8 cellular contexts compared by ENCODE assay signal in the genomic region with DNA sequence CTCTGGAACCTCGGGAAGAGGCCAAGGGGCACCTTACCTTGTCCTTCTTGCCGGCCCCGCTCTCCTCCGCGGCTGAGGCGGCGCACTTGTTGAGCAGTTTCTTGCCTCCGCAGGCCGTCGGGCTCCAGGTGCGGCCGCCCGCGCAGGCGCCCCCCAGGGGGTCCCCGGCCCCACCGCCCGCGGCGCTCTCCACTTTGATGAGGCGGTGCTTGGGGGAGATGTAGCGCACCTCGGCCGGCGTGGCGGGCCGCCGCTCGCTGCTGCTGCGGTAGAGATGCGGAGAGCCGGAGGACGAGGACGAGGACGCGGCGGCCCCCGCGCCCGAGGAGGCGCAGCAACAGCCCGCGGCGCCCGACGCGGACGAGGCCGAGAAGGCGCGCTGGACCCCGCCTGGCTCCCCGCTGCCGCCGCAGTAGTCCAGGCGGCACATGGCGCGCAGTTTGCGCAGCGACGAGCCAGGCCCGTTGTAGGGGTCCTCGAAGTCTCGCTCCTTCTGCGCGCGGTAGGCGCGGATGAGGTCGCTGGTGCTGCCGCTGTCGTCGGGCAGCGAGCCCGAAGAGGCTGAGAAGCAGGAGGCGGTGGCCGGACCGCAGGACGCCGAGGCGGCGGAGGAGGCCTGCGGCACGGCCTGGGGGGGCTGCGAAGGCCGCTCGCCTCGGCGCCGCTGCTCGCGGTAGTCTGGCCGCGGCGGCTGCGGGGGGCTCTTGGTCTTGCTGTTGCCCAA. TPM values are rescaled to one million over a fixed set of nuclear protein-coding genes. Genes with fewer than 3 reads are reported as not detected.
DNase-seq lines count a peak whose midpoint lies in the region; ATAC-seq, FAIRE-seq and TF ChIP-seq lines count a peak whose summit lies in the region.

No MANE protein-coding gene starts in this region.

- H3K79me2 ChIP-seq in Loucy (ENCODE audit: insufficient read depth, low read length) = no peaks in the 10 kb centered on the region

- H2AFZ ChIP-seq in Loucy (ENCODE audit: low read length) = no peak overlapping the region

- no peaks in the 10 kb centered on the region for H4K20me1 ChIP-seq in Loucy (ENCODE audit: insufficient read depth, low read length, poor library complexity, severe bottlenecking)

- H3K4me1 ChIP-seq in Loucy (ENCODE audit: insufficient read depth, low read length, poor library complexity, severe bottlenecking) (peaks cover 17% of the 10 kb centered on the region), liver (ENCODE audit: control insufficient read depth in 4 of 4, insufficient read depth in 4 of 4, low read length in 3 of 4) (peaks cover 11 to 44% (median 35%) of the 10 kb centered on the region in 4 donors), thoracic aorta (ENCODE audit: control insufficient read depth in 1 of 2, low read depth in 2 of 2) (peaks cover 14 to 35% of the 10 kb centered on the region in 2 donors)

- no peaks in the 10 kb centered on the region for H3K9me2 ChIP-seq in Loucy (replicated peaks; ENCODE audit: low read depth, low read length)

- TF ChIP-seq CTCF in Loucy (conservative IDR thresholded peaks at IDR 0.05; ENCODE audit: low read length) (no peak), astrocyte of the spinal cord (IDR thresholded peaks at IDR 0.05; ENCODE audit: low read depth, low read length) (no peak), liver (IDR thresholded peaks at IDR 0.05; ENCODE audit: low read depth, low read length, missing input control) (no peak), thoracic aorta (IDR thresholded peaks at IDR 0.05) (no peak)

- H3K9me3 ChIP-seq in Loucy (ENCODE audit: insufficient read depth, low read depth, low read length) (no peaks in the 10 kb centered on the region), liver (ENCODE audit: control insufficient read depth in 4 of 4, low read length in 3 of 4) (no peaks in the 10 kb centered on the region), thoracic aorta (no peaks in the 10 kb centered on the region)

- no peak for FAIRE-seq in H54 (lab: Jason Lieb, UNC)

- WGBS in liver = under 1% methylated on average over 96 of the region's 96 CpGs

- H3F3A ChIP-seq in Loucy (ENCODE audit: low read depth) = no peaks in the 10 kb centered on the region

- TF ChIP-seq POLR2A in H54 (IDR thresholded peaks at IDR 0.05; ENCODE audit: low read depth, low read length) = no peak

- H3K27me3 ChIP-seq in Loucy (ENCODE audit: insufficient read depth, low read length, poor library complexity, severe bottlenecking) = no peaks in the 10 kb centered on the region
- no peaks in the 10 kb centered on the region for H3K27me3 ChIP-seq in liver (ENCODE audit: control insufficient read depth in 4 of 4, insufficient read depth in 4 of 4, low read length in 3 of 4)
- H3K27me3 ChIP-seq in thoracic aorta (replicated peaks; ENCODE audit: insufficient read depth) = no peaks in the 10 kb centered on the region

- no peak for TF ChIP-seq RAD21 in liver (IDR thresholded peaks at IDR 0.05)

- H3K36me3 ChIP-seq in Loucy (ENCODE audit: insufficient read depth, low read length) (no peaks in the 10 kb centered on the region), liver (ENCODE audit: control insufficient read depth in 4 of 4, insufficient read depth in 3 of 4, low read depth in 1 of 4, low read length in 3 of 4) (no peaks in the 10 kb centered on the region), thoracic aorta (no peaks in the 10 kb centered on the region)

- in situ Hi-C loops in astrocyte of the spinal cord (cut with HindIII; ENCODE audit: low sequenced_read_pairs) = no loop called here
- in situ Hi-C loops in KBM-7 (cut with MboI; ENCODE audit: low pct_unique_long_range_greater_than_20kb, low sequenced_read_pairs) = loop anchor here (10.0 kb wide), 1 partner anchor 163 kb away; a partner anchor contains a TSS

- no peak for ATAC-seq in thoracic aorta (ENCODE audit: insufficient number of reproducible peaks, low FRiP score, low read depth)

- H3K4me3 ChIP-seq in Loucy (ENCODE audit: low read length, poor library complexity, severe bottlenecking) (peak overlapping the region; percentile 82), astrocyte of the spinal cord (ENCODE audit: low read depth, low read length) (peak overlapping the region; percentile 93), liver (ENCODE audit: low read depth in 1 of 3, low read length in 3 of 3) (peak overlapping the region; percentile 91 to 97 (median 92)), thoracic aorta (peak overlapping the region; percentile 88)

- H3K4me2 ChIP-seq in Loucy (ENCODE audit: low read depth, low read length, poor library complexity, severe bottlenecking) = peak overlapping the region; percentile 78

- H3K9ac ChIP-seq in Loucy (ENCODE audit: low read depth, low read length, poor library complexity, severe bottlenecking) (no peak overlapping the region), liver (ENCODE audit: low read depth in 1 of 2, low read length in 2 of 2) (peak overlapping the region; percentile 75 to 89)

- H3K27ac ChIP-seq in liver (ENCODE audit: low read depth in 1 of 2, low read length in 2 of 2) (peak overlapping the region; percentile 90 to 92), thoracic aorta (peak overlapping the region; percentile 88 to 92)

- DNase-seq in Daoy (ENCODE audit: low read depth) (peak; percentile 43), astrocyte of the spinal cord (ENCODE audit: low read depth, low spot score) (no peak), thoracic aorta (ENCODE audit: low spot score) (no peak), H4 (ENCODE audit: low spot score) (no peak), H54 (ENCODE audit: insufficient read length, low spot score) (no peak), KBM-7 (no peak)

TF ChIP-seq in liver, 16 proteins besides CTCF, POLR2A, EP300 and RAD21:
- no peak for TF ChIP-seq NR2F2 (IDR thresholded peaks at IDR 0.05)
- no peak for TF ChIP-seq SP1 (IDR thresholded peaks at IDR 0.05)
- TF ChIP-seq HNF4A (conservative IDR thresholded peaks at IDR 0.05) = no peak
- TF ChIP-seq TAF1 (conservative IDR thresholded peaks at IDR 0.05) = no peak

RNA-seq across cellular contexts. Expression of a gene that starts 1.0 kb away (rescaled TPM):
- total RNA-seq in Daoy (2014; rRNA removed; shearing (Covaris generic)) = 27.0 and 27.4 TPM in 2 replicates
- total RNA-seq in liver (10 to 100 TPM in 1 of 2 donors, 1 to 10 TPM in 1; 3.4 to 17.3 TPM), thoracic aorta (10 to 100 TPM; 41.7 to 57.9 TPM)
- 10 to 100 TPM in 1 of 2 donors, 1 to 10 TPM in 1; 3.6 to 10.4 TPM for polyA plus RNA-seq in liver
- 8.7 and 10.1 TPM in 2 replicates for total RNA-seq in H4 (2014; rRNA removed; shearing (Covaris generic))
